In the genomic region with DNA sequence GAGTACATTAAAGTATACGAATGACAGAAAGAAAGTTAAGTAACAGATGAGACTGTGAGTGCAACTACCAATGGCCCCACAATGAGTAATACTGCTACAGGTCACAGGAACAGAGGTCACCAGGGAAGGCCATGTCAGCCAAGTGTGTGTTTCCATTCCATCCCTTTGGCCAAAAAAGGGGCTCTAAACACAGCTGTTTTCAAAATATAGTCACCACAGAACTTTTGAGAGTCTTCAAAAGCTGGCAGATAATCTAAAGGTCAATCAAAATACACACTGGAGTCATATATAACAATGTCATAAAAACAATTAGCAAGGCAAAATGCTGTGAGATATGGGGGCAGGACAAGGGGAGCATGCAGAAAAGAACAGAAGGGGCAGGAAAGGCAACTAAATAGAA, we compare ENCODE assay signal across 8 cellular contexts.
DNase-seq lines count a peak whose midpoint lies in the region; ATAC-seq and TF ChIP-seq lines count a peak whose summit lies in the region.
"Had no signal": no experiment of that assay in that cellular context is flagged by ENCODE, and none has a peak within 500 bp of the region (broad histone marks: within the 10 kb centered on the region; RNA-seq: fewer than 3 reads in every experiment).

No MANE protein-coding gene starts in this region.

- TF ChIP-seq POLR2A in NB4 (IDR thresholded peaks at IDR 0.05; ENCODE audit: extremely low read depth, insufficient read length) = no peak

- H3K9me3 ChIP-seq in HEK293 (ENCODE audit: control insufficient read depth, insufficient read depth, low read depth, low read length) (no peaks in the 10 kb centered on the region), parathyroid adenoma (ENCODE audit: control insufficient read depth, low read length) (no peaks in the 10 kb centered on the region)

- H3K27ac ChIP-seq in HEK293 (ENCODE audit: extremely low read depth, low read depth, low read length) (no peak overlapping the region), parathyroid adenoma (no peak overlapping the region)

- H3K36me3 ChIP-seq in HEK293 (ENCODE audit: control insufficient read depth in 2 of 2, insufficient read depth in 1 of 2, low read length in 2 of 2) = no peaks in the 10 kb centered on the region
- H3K36me3 ChIP-seq in parathyroid adenoma (ENCODE audit: control insufficient read depth, insufficient read depth, low read length) = no peaks in the 10 kb centered on the region

- H2AFZ ChIP-seq in parathyroid adenoma = no peak overlapping the region

- H3K79me2 ChIP-seq in parathyroid adenoma = peaks cover 17% of the 10 kb centered on the region

- DNase-seq in NB4 (ENCODE audit: low read depth) (peak; percentile 29), NCI-H146 treated with DMSO at 0.1 percent for 48 hours (lab: John Stamatoyannopoulos, UW; ENCODE audit: unreplicated experiment) (no peak), COLO668 (lab: John Stamatoyannopoulos, UW; ENCODE audit: unreplicated experiment) (no peak)
- no peak for DNase-seq in stimulated activated CD4-positive, alpha-beta T cell treated with anti-CD3 and anti-CD28 coated beads, Interleukin-12 subunit alpha, Interleukin-12 subunit beta, amount 100 ng/mL, for 4 hours

- no peak overlapping the region for H3K9ac ChIP-seq in parathyroid adenoma

- TF ChIP-seq CTCF in HEK293 (tag by site-specific recombination; IDR thresholded peaks at IDR 0.05) (no peak), NB4 (IDR thresholded peaks at IDR 0.05; ENCODE audit: low read depth, low read length) (no peak), parathyroid adenoma (IDR thresholded peaks at IDR 0.05) (no peak)

- CTCF ChIA-PET in HEK293 (lab: Yijun Ruan, JAX) = interaction anchor here (1.0 kb wide), 1 partner anchor 73 kb away, joined by 4 read pairs; no protein-coding TSS in a partner anchor

- H3K4me3 ChIP-seq in HEK293 (ENCODE audit: low read depth, low read length) = no peak overlapping the region
- no peak overlapping the region for H3K4me3 ChIP-seq in NB4 (ENCODE audit: low read depth, low read length)
- no peak overlapping the region for H3K4me3 ChIP-seq in parathyroid adenoma (ENCODE audit: low read depth, low read length)

- H3K4me2 ChIP-seq in parathyroid adenoma (ENCODE audit: low read length) = peak overlapping the region; percentile 8

- peak; percentile 88 for ATAC-seq in GM19023 (IDR thresholded peaks at IDR 0.05; ENCODE audit: unreplicated experiment)
- ATAC-seq: HCT116 had no signal

- H3K4me1 ChIP-seq in HEK293 (ENCODE audit: control insufficient read depth, insufficient read depth, low read length) (peaks cover 30% of the 10 kb centered on the region), parathyroid adenoma (peaks cover 3% of the 10 kb centered on the region)

- H3K27me3 ChIP-seq in parathyroid adenoma (ENCODE audit: control insufficient read depth, insufficient read depth, low read length) = no peaks in the 10 kb centered on the region

- POLR2A ChIA-PET in HEK293 (lab: Yijun Ruan, JAX) = no interaction called here

TF ChIP-seq in HEK293, 187 proteins besides CTCF, POLR2A, EP300 and RAD21:
- TF ChIP-seq, protein P1, sequence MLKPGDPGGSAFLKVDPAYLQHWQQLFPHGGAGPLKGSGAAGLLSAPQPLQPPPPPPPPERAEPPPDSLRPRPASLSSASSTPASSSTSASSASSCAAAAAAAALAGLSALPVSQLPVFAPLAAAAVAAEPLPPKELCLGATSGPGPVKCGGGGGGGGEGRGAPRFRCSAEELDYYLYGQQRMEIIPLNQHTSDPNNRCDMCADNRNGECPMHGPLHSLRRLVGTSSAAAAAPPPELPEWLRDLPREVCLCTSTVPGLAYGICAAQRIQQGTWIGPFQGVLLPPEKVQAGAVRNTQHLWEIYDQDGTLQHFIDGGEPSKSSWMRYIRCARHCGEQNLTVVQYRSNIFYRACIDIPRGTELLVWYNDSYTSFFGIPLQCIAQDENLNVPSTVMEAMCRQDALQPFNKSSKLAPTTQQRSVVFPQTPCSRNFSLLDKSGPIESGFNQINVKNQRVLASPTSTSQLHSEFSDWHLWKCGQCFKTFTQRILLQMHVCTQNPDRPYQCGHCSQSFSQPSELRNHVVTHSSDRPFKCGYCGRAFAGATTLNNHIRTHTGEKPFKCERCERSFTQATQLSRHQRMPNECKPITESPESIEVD (tag by site-specific recombination; IDR thresholded peaks at IDR 0.05) = peak; percentile 40; the same call in 1 of the 2 replicates
- TF ChIP-seq OSR2 (tag by site-specific recombination; IDR thresholded peaks at IDR 0.05) = no peak
- TF ChIP-seq, protein P2, sequence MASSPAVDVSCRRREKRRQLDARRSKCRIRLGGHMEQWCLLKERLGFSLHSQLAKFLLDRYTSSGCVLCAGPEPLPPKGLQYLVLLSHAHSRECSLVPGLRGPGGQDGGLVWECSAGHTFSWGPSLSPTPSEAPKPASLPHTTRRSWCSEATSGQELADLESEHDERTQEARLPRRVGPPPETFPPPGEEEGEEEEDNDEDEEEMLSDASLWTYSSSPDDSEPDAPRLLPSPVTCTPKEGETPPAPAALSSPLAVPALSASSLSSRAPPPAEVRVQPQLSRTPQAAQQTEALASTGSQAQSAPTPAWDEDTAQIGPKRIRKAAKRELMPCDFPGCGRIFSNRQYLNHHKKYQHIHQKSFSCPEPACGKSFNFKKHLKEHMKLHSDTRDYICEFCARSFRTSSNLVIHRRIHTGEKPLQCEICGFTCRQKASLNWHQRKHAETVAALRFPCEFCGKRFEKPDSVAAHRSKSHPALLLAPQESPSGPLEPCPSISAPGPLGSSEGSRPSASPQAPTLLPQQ (tag by site-specific recombination; IDR thresholded peaks at IDR 0.05) = 0 out of 2 replicates have a peak, but pooled peaks have one; percentile 24
- no peak for TF ChIP-seq YY1 (tag by site-specific recombination; IDR thresholded peaks at IDR 0.05)
- TF ChIP-seq, protein P3, sequence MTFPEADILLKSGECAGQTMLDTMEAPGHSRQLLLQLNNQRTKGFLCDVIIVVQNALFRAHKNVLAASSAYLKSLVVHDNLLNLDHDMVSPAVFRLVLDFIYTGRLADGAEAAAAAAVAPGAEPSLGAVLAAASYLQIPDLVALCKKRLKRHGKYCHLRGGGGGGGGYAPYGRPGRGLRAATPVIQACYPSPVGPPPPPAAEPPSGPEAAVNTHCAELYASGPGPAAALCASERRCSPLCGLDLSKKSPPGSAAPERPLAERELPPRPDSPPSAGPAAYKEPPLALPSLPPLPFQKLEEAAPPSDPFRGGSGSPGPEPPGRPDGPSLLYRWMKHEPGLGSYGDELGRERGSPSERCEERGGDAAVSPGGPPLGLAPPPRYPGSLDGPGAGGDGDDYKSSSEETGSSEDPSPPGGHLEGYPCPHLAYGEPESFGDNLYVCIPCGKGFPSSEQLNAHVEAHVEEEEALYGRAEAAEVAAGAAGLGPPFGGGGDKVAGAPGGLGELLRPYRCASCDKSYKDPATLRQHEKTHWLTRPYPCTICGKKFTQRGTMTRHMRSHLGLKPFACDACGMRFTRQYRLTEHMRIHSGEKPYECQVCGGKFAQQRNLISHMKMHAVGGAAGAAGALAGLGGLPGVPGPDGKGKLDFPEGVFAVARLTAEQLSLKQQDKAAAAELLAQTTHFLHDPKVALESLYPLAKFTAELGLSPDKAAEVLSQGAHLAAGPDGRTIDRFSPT (tag by site-specific recombination; IDR thresholded peaks at IDR 0.05) = no peak
- TF ChIP-seq ZNF785 (tag by site-specific recombination; IDR thresholded peaks at IDR 0.05) = no peak
